Comparison of ENCODE assay signal across 10 cellular contexts in the genomic region with DNA sequence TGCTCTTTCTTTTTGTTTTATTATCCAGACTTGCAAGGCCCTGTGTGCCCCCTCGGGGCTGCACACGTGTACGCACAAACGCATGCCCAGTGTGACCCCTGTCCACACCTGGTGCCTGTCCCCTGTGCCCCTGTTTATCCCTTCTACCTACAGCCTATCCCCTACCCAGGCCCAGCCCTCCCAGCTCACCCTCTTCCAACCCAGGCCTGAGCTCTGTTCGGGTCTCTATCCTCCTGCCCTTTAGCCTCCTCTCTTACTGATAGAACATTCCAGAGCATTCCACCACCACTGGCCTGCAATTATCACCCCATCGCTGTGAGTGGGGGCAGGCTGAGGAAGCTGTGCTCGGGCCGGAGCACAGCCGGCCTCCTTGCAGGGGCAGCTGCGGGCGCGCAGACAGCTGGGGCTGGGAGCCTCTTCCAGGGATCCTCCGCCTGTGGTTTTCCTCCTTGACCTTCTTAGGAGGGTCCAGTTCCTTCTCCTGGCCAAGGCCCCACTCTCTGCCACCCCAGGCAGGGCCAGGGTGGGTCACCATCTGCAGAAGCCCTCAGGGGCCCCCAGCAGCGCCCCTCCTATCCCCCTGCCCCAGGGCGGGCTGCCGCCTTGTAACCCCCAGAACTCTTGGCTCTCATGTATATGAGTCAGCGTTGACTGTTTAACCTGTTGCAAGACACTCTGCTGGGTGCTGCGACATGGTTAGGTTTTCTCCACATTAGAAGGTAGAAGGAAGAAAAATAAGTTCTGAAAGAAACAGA. TPM values are rescaled to one million over a fixed set of nuclear protein-coding genes. Genes with fewer than 3 reads are reported as not detected.
DNase-seq lines count a peak whose midpoint lies in the region; ATAC-seq and TF ChIP-seq lines count a peak whose summit lies in the region.
"Had no signal": no experiment of that assay in that cellular context is flagged by ENCODE, and none has a peak within 500 bp of the region (broad histone marks: within the 10 kb centered on the region; RNA-seq: fewer than 3 reads in every experiment).

No MANE protein-coding gene starts in this region.

- in situ Hi-C loops in astrocyte of the cerebellum (cut with HindIII; ENCODE audit: low sequenced_read_pairs) = no loop called here

- TF ChIP-seq CTCF in astrocyte of the cerebellum (IDR thresholded peaks at IDR 0.05; ENCODE audit: low read depth, low read length, missing control alignments) (no peak), liver (IDR thresholded peaks at IDR 0.05; ENCODE audit: low read depth, low read length, missing input control) (no peak), upper lobe of right lung (IDR thresholded peaks at IDR 0.05) (no peak)

- H3K27ac ChIP-seq in liver (ENCODE audit: low read depth in 1 of 2, low read length in 2 of 2) (no peak overlapping the region), upper lobe of right lung (peak overlapping the region; percentile 58)
- H3K27ac ChIP-seq: WERI-Rb-1 had no signal

- TF ChIP-seq RAD21 in liver (IDR thresholded peaks at IDR 0.05) = no peak

- H3K4me3 ChIP-seq in astrocyte of the cerebellum (ENCODE audit: low read depth, low read length) = no peak overlapping the region
- H3K4me3 ChIP-seq in liver (ENCODE audit: low read depth in 1 of 3, low read length in 3 of 3) = no peak overlapping the region
- H3K4me3 ChIP-seq in upper lobe of right lung = no peak overlapping the region

- H3K36me3 ChIP-seq in liver (ENCODE audit: control insufficient read depth in 4 of 4, insufficient read depth in 3 of 4, low read depth in 1 of 4, low read length in 3 of 4) (no peaks in the 10 kb centered on the region), upper lobe of right lung (no peaks in the 10 kb centered on the region)
- H3K36me3 ChIP-seq: WERI-Rb-1 had no signal

- H3K9ac ChIP-seq in liver (ENCODE audit: low read depth in 1 of 2, low read length in 2 of 2) = no peak overlapping the region

- ATAC-seq in upper lobe of right lung = peak; percentile 29

- WGBS in liver = 81% methylated on average over 18 of the region's 18 CpGs

- no peaks in the 10 kb centered on the region for H3K27me3 ChIP-seq in liver (ENCODE audit: control insufficient read depth in 4 of 4, insufficient read depth in 4 of 4, low read length in 3 of 4)
- H3K27me3 ChIP-seq in upper lobe of right lung = no peaks in the 10 kb centered on the region

- intact Hi-C loops in upper lobe of right lung (cut with DNase I) = no loop called here

- no peaks in the 10 kb centered on the region for H3K9me3 ChIP-seq in liver (ENCODE audit: control insufficient read depth in 4 of 4, low read length in 3 of 4)
- no peaks in the 10 kb centered on the region for H3K9me3 ChIP-seq in upper lobe of right lung

- H3K4me1 ChIP-seq in liver (ENCODE audit: control insufficient read depth in 4 of 4, insufficient read depth in 4 of 4, low read length in 3 of 4) = no peaks in the 10 kb centered on the region
- peaks cover 3% of the 10 kb centered on the region for H3K4me1 ChIP-seq in upper lobe of right lung

- DNase-seq in HT1080 (ENCODE audit: low read depth) (peak; percentile 64), astrocyte of the cerebellum (ENCODE audit: low read depth) (peak; percentile 40), upper lobe of right lung (peak; percentile 60), DMS53 (lab: John Stamatoyannopoulos, UW) (no peak), COR-L47 (lab: John Stamatoyannopoulos, UW) (no peak), superior temporal gyrus (ENCODE audit: extremely low spot score) (no peak)
- DNase-seq: NCI-H2171; stimulated activated CD4-positive, alpha-beta T cell treated with anti-CD3 and anti-CD28 coated beads, Interleukin-2, amount 100 ng/mL, for 24 hours had no signal

TF ChIP-seq in liver, 16 proteins besides CTCF, POLR2A, EP300 and RAD21:
- no peak for TF ChIP-seq GABPA (IDR thresholded peaks at IDR 0.05 in 1 of 2, conservative IDR thresholded peaks at IDR 0.05 in 1 of 2)
- TF ChIP-seq SP1 (IDR thresholded peaks at IDR 0.05) = no peak
- peak; percentile 35 for TF ChIP-seq NR2F2 (IDR thresholded peaks at IDR 0.05)
- TF ChIP-seq FOXA1 (IDR thresholded peaks at IDR 0.05) = no peak
- TF ChIP-seq HNF4A (conservative IDR thresholded peaks at IDR 0.05) = no peak

RNA-seq across cellular contexts. Expression of gene KCNQ1OT1, which starts 41.8 kb away (rescaled TPM):
- 0.18 and 0.27 TPM in 2 replicates for total RNA-seq in HT1080 (2014; rRNA removed; shearing (Covaris generic))
- polyA plus RNA-seq in HT1080 (2015; cell fraction: cytosol; rRNA removed) = 0.01 TPM in 2 replicates
- polyA plus RNA-seq in HT1080 (2015; cell fraction: nucleus; rRNA removed) = 0.25 and 0.34 TPM in 2 replicates
- total RNA-seq in liver (1 to 10 TPM in 1 of 2 donors, under 1 TPM in 1; 0.93 to 4.9 TPM), upper lobe of right lung (2.0 TPM)
- under 1 TPM; 0.05 to 0.29 TPM for polyA plus RNA-seq in liver

Comparison
In these comparisons a context has a peak if more than half of its experiments do, and no peak if none do; other contexts are left out.
1. DNase-seq: peak in HT1080 (single experiment), astrocyte of the cerebellum (single experiment) and upper lobe of right lung (single experiment); none in DMS53 (single experiment), COR-L47 (single experiment) and superior temporal gyrus (single experiment).